ENCODE assay signal across 3 cellular contexts in genomic region chr22:28856095-28856455, GRCh38.
TF ChIP-seq lines count a peak whose summit lies in the region.

No MANE protein-coding gene starts in this region.

TF ChIP-seq in SK-N-SH treated with all-trans-retinoic acid at 6 μM for 48 hours, 23 proteins besides CTCF, POLR2A, EP300 and RAD21 (continues in another document):
- TF ChIP-seq ZC3H10 (CRISPR knock-in tag; IDR thresholded peaks at IDR 0.05) = no peak
- no peak for TF ChIP-seq SNAI2 (CRISPR knock-in tag; IDR thresholded peaks at IDR 0.05)
- no peak for TF ChIP-seq CSRNP3 (CRISPR knock-in tag; IDR thresholded peaks at IDR 0.05)
- no peak for TF ChIP-seq CREB5 (CRISPR knock-in tag; IDR thresholded peaks at IDR 0.05; ENCODE audit: low read depth)
- no peak for TF ChIP-seq TCF4 (CRISPR knock-in tag; IDR thresholded peaks at IDR 0.05; ENCODE audit: borderline replicate concordance)
- no peak for TF ChIP-seq OSR1 (CRISPR knock-in tag; IDR thresholded peaks at IDR 0.05)
- no peak for TF ChIP-seq ISL1 (CRISPR knock-in tag; IDR thresholded peaks at IDR 0.05)
- TF ChIP-seq, protein P1, sequence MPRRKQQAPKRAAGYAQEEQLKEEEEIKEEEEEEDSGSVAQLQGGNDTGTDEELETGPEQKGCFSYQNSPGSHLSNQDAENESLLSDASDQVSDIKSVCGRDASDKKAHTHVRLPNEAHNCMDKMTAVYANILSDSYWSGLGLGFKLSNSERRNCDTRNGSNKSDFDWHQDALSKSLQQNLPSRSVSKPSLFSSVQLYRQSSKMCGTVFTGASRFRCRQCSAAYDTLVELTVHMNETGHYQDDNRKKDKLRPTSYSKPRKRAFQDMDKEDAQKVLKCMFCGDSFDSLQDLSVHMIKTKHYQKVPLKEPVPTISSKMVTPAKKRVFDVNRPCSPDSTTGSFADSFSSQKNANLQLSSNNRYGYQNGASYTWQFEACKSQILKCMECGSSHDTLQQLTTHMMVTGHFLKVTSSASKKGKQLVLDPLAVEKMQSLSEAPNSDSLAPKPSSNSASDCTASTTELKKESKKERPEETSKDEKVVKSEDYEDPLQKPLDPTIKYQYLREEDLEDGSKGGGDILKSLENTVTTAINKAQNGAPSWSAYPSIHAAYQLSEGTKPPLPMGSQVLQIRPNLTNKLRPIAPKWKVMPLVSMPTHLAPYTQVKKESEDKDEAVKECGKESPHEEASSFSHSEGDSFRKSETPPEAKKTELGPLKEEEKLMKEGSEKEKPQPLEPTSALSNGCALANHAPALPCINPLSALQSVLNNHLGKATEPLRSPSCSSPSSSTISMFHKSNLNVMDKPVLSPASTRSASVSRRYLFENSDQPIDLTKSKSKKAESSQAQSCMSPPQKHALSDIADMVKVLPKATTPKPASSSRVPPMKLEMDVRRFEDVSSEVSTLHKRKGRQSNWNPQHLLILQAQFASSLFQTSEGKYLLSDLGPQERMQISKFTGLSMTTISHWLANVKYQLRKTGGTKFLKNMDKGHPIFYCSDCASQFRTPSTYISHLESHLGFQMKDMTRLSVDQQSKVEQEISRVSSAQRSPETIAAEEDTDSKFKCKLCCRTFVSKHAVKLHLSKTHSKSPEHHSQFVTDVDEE (CRISPR knock-in tag; IDR thresholded peaks at IDR 0.05) = no peak

TF ChIP-seq in SK-N-SH, 30 proteins besides CTCF, POLR2A, EP300 and RAD21:
- TF ChIP-seq CHD2 (IDR thresholded peaks at IDR 0.05; ENCODE audit: low read length, partially characterized antibody) = no peak
- no peak for TF ChIP-seq NFIC (IDR thresholded peaks at IDR 0.05; ENCODE audit: borderline replicate concordance)
- TF ChIP-seq GABPA (IDR thresholded peaks at IDR 0.05; ENCODE audit: low read depth) = no peak
- TF ChIP-seq TCF12 (IDR thresholded peaks at IDR 0.05) = no peak
- no peak for TF ChIP-seq TEAD4 (IDR thresholded peaks at IDR 0.05; ENCODE audit: borderline replicate concordance, insufficient read depth)
- TF ChIP-seq FOXJ3 (CRISPR knock-in tag; IDR thresholded peaks at IDR 0.05) = no peak
- TF ChIP-seq, protein P2, sequence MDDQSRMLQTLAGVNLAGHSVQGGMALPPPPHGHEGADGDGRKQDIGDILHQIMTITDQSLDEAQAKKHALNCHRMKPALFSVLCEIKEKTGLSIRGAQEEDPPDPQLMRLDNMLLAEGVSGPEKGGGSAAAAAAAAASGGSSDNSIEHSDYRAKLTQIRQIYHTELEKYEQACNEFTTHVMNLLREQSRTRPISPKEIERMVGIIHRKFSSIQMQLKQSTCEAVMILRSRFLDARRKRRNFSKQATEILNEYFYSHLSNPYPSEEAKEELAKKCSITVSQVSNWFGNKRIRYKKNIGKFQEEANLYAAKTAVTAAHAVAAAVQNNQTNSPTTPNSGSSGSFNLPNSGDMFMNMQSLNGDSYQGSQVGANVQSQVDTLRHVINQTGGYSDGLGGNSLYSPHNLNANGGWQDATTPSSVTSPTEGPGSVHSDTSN (IDR thresholded peaks at IDR 0.05) = no peak
- no peak for TF ChIP-seq TAF1 (IDR thresholded peaks at IDR 0.05; ENCODE audit: borderline replicate concordance, low read depth, low read length)
- no peak for TF ChIP-seq JUND (IDR thresholded peaks at IDR 0.05)
- TF ChIP-seq SMC3 (IDR thresholded peaks at IDR 0.05; ENCODE audit: low read depth, low read length) = no peak
- TF ChIP-seq MXI1 (IDR thresholded peaks at IDR 0.05; ENCODE audit: low read depth, low read length) = no peak
- TF ChIP-seq, protein P3, sequence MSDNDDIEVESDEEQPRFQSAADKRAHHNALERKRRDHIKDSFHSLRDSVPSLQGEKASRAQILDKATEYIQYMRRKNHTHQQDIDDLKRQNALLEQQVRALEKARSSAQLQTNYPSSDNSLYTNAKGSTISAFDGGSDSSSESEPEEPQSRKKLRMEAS (IDR thresholded peaks at IDR 0.05; ENCODE audit: low read depth) = no peak
- no peak for TF ChIP-seq POLR2AphosphoS5 (IDR thresholded peaks at IDR 0.05; ENCODE audit: low read depth, low read length)
- TF ChIP-seq YY1 (IDR thresholded peaks at IDR 0.05; ENCODE audit: low read depth) = no peak
- TF ChIP-seq, protein P4, sequence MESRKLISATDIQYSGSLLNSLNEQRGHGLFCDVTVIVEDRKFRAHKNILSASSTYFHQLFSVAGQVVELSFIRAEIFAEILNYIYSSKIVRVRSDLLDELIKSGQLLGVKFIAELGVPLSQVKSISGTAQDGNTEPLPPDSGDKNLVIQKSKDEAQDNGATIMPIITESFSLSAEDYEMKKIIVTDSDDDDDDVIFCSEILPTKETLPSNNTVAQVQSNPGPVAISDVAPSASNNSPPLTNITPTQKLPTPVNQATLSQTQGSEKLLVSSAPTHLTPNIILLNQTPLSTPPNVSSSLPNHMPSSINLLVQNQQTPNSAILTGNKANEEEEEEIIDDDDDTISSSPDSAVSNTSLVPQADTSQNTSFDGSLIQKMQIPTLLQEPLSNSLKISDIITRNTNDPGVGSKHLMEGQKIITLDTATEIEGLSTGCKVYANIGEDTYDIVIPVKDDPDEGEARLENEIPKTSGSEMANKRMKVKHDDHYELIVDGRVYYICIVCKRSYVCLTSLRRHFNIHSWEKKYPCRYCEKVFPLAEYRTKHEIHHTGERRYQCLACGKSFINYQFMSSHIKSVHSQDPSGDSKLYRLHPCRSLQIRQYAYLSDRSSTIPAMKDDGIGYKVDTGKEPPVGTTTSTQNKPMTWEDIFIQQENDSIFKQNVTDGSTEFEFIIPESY (IDR thresholded peaks at IDR 0.05; ENCODE audit: borderline replicate concordance, low read depth) = no peak
- no peak for TF ChIP-seq ELF1 (IDR thresholded peaks at IDR 0.05)
- TF ChIP-seq FOXM1 (IDR thresholded peaks at IDR 0.05; ENCODE audit: low read depth) = no peak
- TF ChIP-seq IRF3 (IDR thresholded peaks at IDR 0.05; ENCODE audit: low read depth, low read length) = no peak
TF ChIP-seq in SK-N-SH: peak in this region for 0.

TF ChIP-seq in H1, 55 proteins besides CTCF, POLR2A, EP300 and RAD21:
- TF ChIP-seq EZH2 (IDR thresholded peaks at IDR 0.05; ENCODE audit: low read depth, low read length, severe bottlenecking) (no peak), GABPA (IDR thresholded peaks at IDR 0.05; ENCODE audit: borderline replicate concordance, insufficient read depth, low read length) (no peak), FOSL1 (IDR thresholded peaks at IDR 0.05; ENCODE audit: insufficient read depth, low read depth, low read length) (no peak), NRF1 (IDR thresholded peaks at IDR 0.05; ENCODE audit: low read depth, low read length) (no peak), KDM5A (IDR thresholded peaks at IDR 0.05; ENCODE audit: low read length) (no peak), TEAD4 (IDR thresholded peaks at IDR 0.05; ENCODE audit: low read depth, low read length) (no peak), HDAC2 (IDR thresholded peaks at IDR 0.05; ENCODE audit: borderline replicate concordance in 1 of 2, low read depth in 2 of 2, low read length in 2 of 2) (no peak), RBBP5 (IDR thresholded peaks at IDR 0.05; ENCODE audit: borderline replicate concordance, low read depth, low read length) (no peak), CBX8 (IDR thresholded peaks at IDR 0.05; ENCODE audit: borderline replicate concordance, low read depth, low read length) (no peak), SP1 (IDR thresholded peaks at IDR 0.05; ENCODE audit: low read depth, low read length) (no peak), JUN (IDR thresholded peaks at IDR 0.05; ENCODE audit: low read depth, low read length) (no peak), EGR1 (IDR thresholded peaks at IDR 0.05; ENCODE audit: borderline replicate concordance, low read depth, low read length) (no peak), E2F6 (IDR thresholded peaks at IDR 0.05) (no peak), BCL11A (IDR thresholded peaks at IDR 0.05; ENCODE audit: low read depth in 2 of 2, low read length in 2 of 2) (no peak)
